ENCODE assay signal across 29 cellular contexts in genomic region chr2:216366777-216367465, GRCh38. TPM values are rescaled to one million over a fixed set of nuclear protein-coding genes. Genes with fewer than 3 reads are reported as not detected.
DNase-seq lines count a peak whose midpoint lies in the region; TF ChIP-seq lines count a peak whose summit lies in the region.
"Had no signal": no experiment of that assay in that cellular context is flagged by ENCODE, and none has a peak within 500 bp of the region (broad histone marks: within the 10 kb centered on the region; RNA-seq: fewer than 3 reads in every experiment).

No MANE protein-coding gene starts in this region.

- no peak overlapping the region for H4K8ac ChIP-seq in trophoblast cell (ENCODE audit: low read depth, low read length)

- H3K23ac ChIP-seq in trophoblast cell (ENCODE audit: low read length): no peak overlapping the region

- no peak overlapping the region for H4K91ac ChIP-seq in trophoblast cell (ENCODE audit: low read depth, low read length)

- no peak overlapping the region for H2AK5ac ChIP-seq in trophoblast cell (ENCODE audit: low read length)

- TF ChIP-seq CTCF in AG10803 (conservative IDR thresholded peaks at IDR 0.05; ENCODE audit: low read length) (no peak), brain (conservative IDR thresholded peaks at IDR 0.05) (no peak)

- no peak overlapping the region for H2BK5ac ChIP-seq in trophoblast cell (ENCODE audit: low read depth, low read length, poor library complexity)

- no peak overlapping the region for H3K9ac ChIP-seq in trophoblast cell (ENCODE audit: low read length)
- H3K9ac ChIP-seq: BLaER1 had no signal

- peak overlapping the region in 4 of 5 experiments; percentile 8 to 83 (median 62) for H3K27ac Mint-ChIP-seq in brain
- H3K27ac Mint-ChIP-seq: activated naive CD8-positive, alpha-beta T cell treated with anti-CD3 and anti-CD28 coated beads for 36 hours; immature natural killer cell; naive B cell had no signal

- no peaks in the 10 kb centered on the region for H3K36me3 ChIP-seq in trophoblast cell (ENCODE audit: control insufficient read depth in 1 of 2, insufficient read depth in 2 of 2, low read length in 2 of 2)
- no peaks in the 10 kb centered on the region for H3K36me3 ChIP-seq in SJCRH30
- H3K36me3 ChIP-seq: BLaER1, gastrocnemius medialis, left lung, stomach, tibial artery had no signal

- peaks cover 15% of the 10 kb centered on the region for H3K27me3 ChIP-seq in trophoblast cell (ENCODE audit: insufficient read depth, low read length)
- H3K27me3 ChIP-seq in SJCRH30: no peaks in the 10 kb centered on the region

- WGBS in trophoblast cell (ENCODE audit: extremely low coverage, insufficient coverage, insufficient read length): no CpG with 5 or more reads among the region's 5 CpGs

- H3K79me1 ChIP-seq in trophoblast cell (ENCODE audit: low read length): no peaks in the 10 kb centered on the region

- H4K12ac ChIP-seq in trophoblast cell (ENCODE audit: low read depth, low read length): no peak overlapping the region

- no peak overlapping the region for H3K27ac ChIP-seq in trophoblast cell (ENCODE audit: low read depth, low read length)
- H3K27ac ChIP-seq in SJCRH30: no peak overlapping the region
- H3K27ac ChIP-seq: BLaER1, gastrocnemius medialis, left lung, psoas muscle, SK-N-MC, stomach, tibial artery had no signal

- DNase-seq in AG10803 (ENCODE audit: low read depth) (peak; percentile 31), OCI-M1 (lab: John Stamatoyannopoulos, UW) (peak; percentile 7), left kidney (ENCODE audit: low read depth, low spot score) (peak; percentile 20), trophoblast cell (no peak), occipital lobe (lab: John Stamatoyannopoulos, UW) (no peak), SJCRH30 (no peak)
- no peak for DNase-seq in stimulated activated CD4-positive, alpha-beta T cell treated with anti-CD3 and anti-CD28 coated beads, Interleukin-12 subunit alpha, Interleukin-12 subunit beta, amount 100 ng/mL, for 4 hours
- DNase-seq: activated CD4-positive, alpha-beta T cell treated with anti-CD3 and anti-CD28 coated beads for 1 hour; activated naive CD8-positive, alpha-beta T cell treated with anti-CD3 and anti-CD28 coated beads for 36 hours; activated T-cell treated with anti-CD3 and anti-CD28 coated beads for 4 hours; DMS53; effector CD4-positive, alpha-beta T cell; gastrocnemius medialis; hippocampal formation; immature natural killer cell; left lung; naive B cell; NCI-H1417 treated with DMSO at 0.1 percent for 48 hours; NCI-H446 treated with DMSO at 0.1 percent for 48 hours; psoas muscle; stimulated activated CD8-positive, alpha-beta memory T cell treated with anti-CD3 and anti-CD28 coated beads, Interleukin-4, amount 100 ng/mL, for 48 hours; stomach; T-helper 2 cell; tibial artery had no signal

- no peaks in the 10 kb centered on the region for H3K4me1 ChIP-seq in trophoblast cell (ENCODE audit: control insufficient read depth in 1 of 2, insufficient read depth in 2 of 2, low read length in 2 of 2)
- no peaks in the 10 kb centered on the region for H3K4me1 ChIP-seq in SJCRH30
- H3K4me1 ChIP-seq: psoas muscle had no signal

- H2BK12ac ChIP-seq in trophoblast cell (ENCODE audit: low read length): no peak overlapping the region

- no peak overlapping the region for H3K14ac ChIP-seq in trophoblast cell (ENCODE audit: low read length)

- H3K36me3 Mint-ChIP-seq in brain: no peaks in the 10 kb centered on the region
- H3K36me3 Mint-ChIP-seq: activated naive CD8-positive, alpha-beta T cell treated with anti-CD3 and anti-CD28 coated beads for 36 hours had no signal

- no peak overlapping the region for H3K4me3 ChIP-seq in AG10803 (ENCODE audit: low read length)
- no peak overlapping the region for H3K4me3 ChIP-seq in trophoblast cell (ENCODE audit: low read depth, low read length)
- H3K4me3 ChIP-seq in SJCRH30: no peak overlapping the region
- H3K4me3 ChIP-seq: BLaER1, gastrocnemius medialis, left lung, psoas muscle, SK-N-MC, stomach, tibial artery had no signal

- no peak overlapping the region for H3K18ac ChIP-seq in trophoblast cell (ENCODE audit: low read length)

- H3K9me3 ChIP-seq in trophoblast cell (ENCODE audit: insufficient read depth, low read depth, low read length) (peaks cover under 1% of the 10 kb centered on the region), SJCRH30 (replicated peaks) (no peaks in the 10 kb centered on the region)
- H3K9me3 ChIP-seq: BLaER1, gastrocnemius medialis, left lung, psoas muscle, stomach, tibial artery had no signal

- H3K4ac ChIP-seq in trophoblast cell (ENCODE audit: low read depth, low read length): no peak overlapping the region

- H3K79me2 ChIP-seq in trophoblast cell (ENCODE audit: control insufficient read depth, insufficient read depth, low read length, poor library complexity): no peaks in the 10 kb centered on the region

- no peak overlapping the region for H2BK120ac ChIP-seq in trophoblast cell (ENCODE audit: insufficient read depth, low read length, poor library complexity)

- H3K27me3 Mint-ChIP-seq in brain: peaks cover 39% of the 10 kb centered on the region

- H3K4me2 ChIP-seq in trophoblast cell (ENCODE audit: low read length): no peak overlapping the region
- H3K4me2 ChIP-seq: BLaER1 had no signal

- peaks cover 0 to under 1% (median 0%) of the 10 kb centered on the region in 5 experiments for H3K9me3 Mint-ChIP-seq in brain
- H3K9me3 Mint-ChIP-seq: activated naive CD8-positive, alpha-beta T cell treated with anti-CD3 and anti-CD28 coated beads for 36 hours had no signal

- H3K4me3 Mint-ChIP-seq in brain: peak overlapping the region; percentile 2 to 93 (median 79)
- H3K4me3 Mint-ChIP-seq: activated naive CD8-positive, alpha-beta T cell treated with anti-CD3 and anti-CD28 coated beads for 36 hours; immature natural killer cell; naive B cell had no signal

- no peak overlapping the region for H2AFZ ChIP-seq in trophoblast cell (ENCODE audit: insufficient read depth, low read length, poor library complexity)

- peaks cover 80% of the 10 kb centered on the region for H3K4me1 Mint-ChIP-seq in brain

RNA-seq across cellular contexts. Expression of gene MARCHF4, which starts 5.4 kb away (rescaled TPM):
- polyA plus RNA-seq in brain (ENCODE audit: insufficient read depth, low read depth, low replicate concordance): 41.1 TPM
- 0.40 and 0.42 TPM in 2 replicates for polyA plus RNA-seq in trophoblast cell (2013)
- 8.7 TPM for total RNA-seq in occipital lobe
- not detected in 2 replicates for total RNA-seq in SJCRH30 (2014; rRNA removed; shearing (Covaris generic))
- total RNA-seq: activated naive CD8-positive, alpha-beta T cell treated with anti-CD3 and anti-CD28 coated beads for 36 hours; gastrocnemius medialis; psoas muscle; skeletal muscle tissue had no signal
- polyA plus RNA-seq: esophagus had no signal

RNA-seq across cellular contexts. Expression of gene SMARCAL1, which starts 45.4 kb away (rescaled TPM):
- polyA plus RNA-seq in brain (ENCODE audit: insufficient read depth, low read depth, low replicate concordance): 24.2 TPM
- polyA plus RNA-seq in trophoblast cell (2013): 15.7 and 16.5 TPM in 2 replicates
- 11.4 TPM for total RNA-seq in occipital lobe
- 8.8 and 9.4 TPM in 2 replicates for total RNA-seq in SJCRH30 (2014; rRNA removed; shearing (Covaris generic))

Comparison
In these comparisons a context has a peak if more than half of its experiments do, and no peak if none do; other contexts are left out.
1. DNase-seq: peak in AG10803 (single experiment), OCI-M1 (single experiment) and left kidney (single experiment); none in stimulated activated CD4-positive, alpha-beta T cell treated with anti-CD3 and anti-CD28 coated beads, Interleukin-12 subunit alpha, Interleukin-12 subunit beta, amount 100 ng/mL, for 4 hours (single experiment), trophoblast cell (0 of 2), occipital lobe (single experiment) and SJCRH30 (0 of 2).